Comparison of ENCODE assay signal across 1 cellular context in the genomic region with DNA sequence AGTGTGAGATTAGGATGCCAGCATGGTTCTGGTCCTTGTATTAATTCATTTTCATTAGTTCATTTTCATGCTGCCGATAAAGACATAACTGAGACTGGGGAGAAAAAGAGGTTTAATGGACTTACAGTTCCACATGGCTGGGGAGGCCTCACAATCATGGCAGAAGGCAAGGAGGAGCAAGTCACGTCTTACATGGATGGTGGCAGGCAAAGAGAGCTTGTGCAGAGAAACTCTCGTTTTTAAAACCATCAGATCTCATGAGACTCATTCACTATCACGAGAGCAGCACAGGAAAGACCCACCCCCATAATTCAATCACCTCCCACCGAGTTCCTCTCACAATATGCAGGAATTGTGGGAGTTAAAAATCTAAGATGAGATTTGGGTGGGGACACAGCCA.
TF ChIP-seq lines count a peak whose summit lies in the region.

No MANE protein-coding gene starts in this region.

TF ChIP-seq in K562, 482 proteins besides CTCF, POLR2A, EP300 and RAD21:
- TF ChIP-seq ZNF431 (CRISPR knock-in tag; IDR thresholded peaks at IDR 0.05), result peak; percentile 96
